ENCODE assay signal across 20 cellular contexts in the genomic region with DNA sequence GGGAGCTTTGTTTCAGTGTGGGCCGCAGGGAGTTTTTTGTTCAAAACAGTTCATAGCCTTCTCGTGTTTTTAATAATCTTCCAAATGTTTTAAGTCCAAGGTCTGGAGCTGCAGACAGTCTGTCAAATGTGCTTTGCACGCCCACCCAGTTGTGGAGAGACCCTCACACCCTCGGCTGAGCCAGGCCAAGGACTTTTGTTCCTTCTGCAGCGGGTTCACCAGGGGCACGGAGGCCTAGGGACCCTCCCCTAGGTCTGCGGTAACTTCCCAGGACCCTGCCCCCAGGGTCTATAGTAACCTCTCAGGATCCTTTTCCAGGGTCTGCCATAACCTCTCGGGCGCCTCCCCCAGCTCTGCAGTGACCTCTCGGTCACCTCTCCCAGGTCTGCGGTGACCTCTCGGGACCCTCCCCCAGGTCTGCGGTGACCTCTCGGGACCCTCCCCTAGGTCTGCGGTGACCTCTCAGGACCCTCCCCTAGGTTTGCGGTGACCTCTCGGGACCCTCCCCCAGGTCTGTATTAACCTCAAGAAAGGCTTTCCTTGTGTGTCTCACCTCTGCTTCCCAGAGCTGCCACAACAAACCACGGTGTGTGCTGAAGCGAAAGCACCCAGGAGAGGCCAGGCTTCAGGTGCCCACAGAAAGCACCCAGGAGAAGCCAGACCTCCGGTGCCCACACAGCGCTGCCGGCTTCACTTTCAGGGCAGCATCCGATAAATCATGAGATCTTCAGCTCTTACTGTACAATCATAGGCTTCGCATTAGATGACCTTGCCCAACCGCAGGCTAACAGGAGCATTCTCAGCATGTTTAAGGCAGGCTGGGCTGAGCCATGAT.
DNase-seq lines count a peak whose midpoint lies in the region; ATAC-seq, FAIRE-seq and TF ChIP-seq lines count a peak whose summit lies in the region.
"Had no signal": no experiment of that assay in that cellular context is flagged by ENCODE, and none has a peak within 500 bp of the region (broad histone marks: within the 10 kb centered on the region; RNA-seq: fewer than 3 reads in every experiment).

No MANE protein-coding gene starts in this region.

- H2AFZ ChIP-seq in DND-41 (ENCODE audit: low read depth, low read length) = no peak overlapping the region
- H2AFZ ChIP-seq: GM23248 had no signal

- H3K9ac ChIP-seq in DND-41 (ENCODE audit: low read depth, low read length) (no peak overlapping the region), kidney (ENCODE audit: low read length in 2 of 2) (no peak overlapping the region)
- H3K9ac ChIP-seq: GM23248, KMS-11 had no signal

- no peak overlapping the region for H3K4me3 ChIP-seq in DND-41 (ENCODE audit: low read depth in 1 of 2, low read length in 2 of 2)
- no peak overlapping the region for H3K4me3 ChIP-seq in kidney (ENCODE audit: low read length in 2 of 2)
- no peak overlapping the region for H3K4me3 ChIP-seq in stomach
- H3K4me3 ChIP-seq: A549, GM23248 had no signal

- DNase-seq in DND-41 (no peak), kidney (peak; percentile 39), posterior vena cava (ENCODE audit: low spot score) (peak; percentile 48), stomach (peak; percentile 9)
- DNase-seq: AML-193; CD4-positive, alpha-beta memory T cell; DMS153; DMS79; GF-D8; GM23248; HFFc6 had no signal

- no peak for FAIRE-seq in kidney (lab: Jason Lieb, UNC)
- FAIRE-seq: A549, HepG2 had no signal

- H3K4me1 ChIP-seq in DND-41 (ENCODE audit: insufficient read depth, low read length) (peaks cover 10% of the 10 kb centered on the region), kidney (ENCODE audit: control insufficient read depth in 1 of 2, insufficient read depth in 1 of 2, low read depth in 1 of 2, low read length in 2 of 2) (no peaks in the 10 kb centered on the region), stomach (no peaks in the 10 kb centered on the region)
- H3K4me1 ChIP-seq: A549 had no signal

- no peaks in the 10 kb centered on the region for H3K36me3 ChIP-seq in DND-41 (ENCODE audit: insufficient read depth, low read length)
- H3K36me3 ChIP-seq in kidney (ENCODE audit: control insufficient read depth in 1 of 2, insufficient read depth in 2 of 2, low read length in 2 of 2) = no peaks in the 10 kb centered on the region
- H3K36me3 ChIP-seq in stomach = no peaks in the 10 kb centered on the region

- no peak for TF ChIP-seq EP300 in stomach (IDR thresholded peaks at IDR 0.05)

- ATAC-seq in DND-41 (ENCODE audit: insufficient read depth, low read depth) (peak; percentile 48; the same call in 2 of the 3 replicates), GM18909 (IDR thresholded peaks at IDR 0.05; ENCODE audit: poor library complexity, unreplicated experiment) (no peak), HG02759 (IDR thresholded peaks at IDR 0.05; ENCODE audit: unreplicated experiment) (no peak), GM21423 (IDR thresholded peaks at IDR 0.05; ENCODE audit: unreplicated experiment) (no peak)
- ATAC-seq: A549, HCT116, HepG2 had no signal

- H3K79me2 ChIP-seq in DND-41 (ENCODE audit: insufficient read depth, low read length) = no peaks in the 10 kb centered on the region

- TF ChIP-seq CTCF in DND-41 (IDR thresholded peaks at IDR 0.05; ENCODE audit: borderline replicate concordance, extremely low read depth, low read length, poor library complexity, severe bottlenecking) (no peak), kidney (IDR thresholded peaks at IDR 0.05; ENCODE audit: borderline replicate concordance, extremely low read depth, insufficient read depth) (no peak), stomach (IDR thresholded peaks at IDR 0.05) (no peak)

- H3K4me2 ChIP-seq in DND-41 (ENCODE audit: insufficient read depth, low read length) = peak overlapping the region; percentile 27; the same call in 1 of the 2 replicates
- H3K4me2 ChIP-seq: A549, KMS-11 had no signal

- H3K27me3 ChIP-seq in DND-41 (ENCODE audit: insufficient read depth, low read length, poor library complexity) (peaks cover 5% of the 10 kb centered on the region), stomach (peaks cover 0 to 4% (median 0%) of the 10 kb centered on the region in 3 donors)

- H3K9me3 ChIP-seq in DND-41 (ENCODE audit: insufficient read depth, low read length, severe bottlenecking) (no peaks in the 10 kb centered on the region), kidney (ENCODE audit: control insufficient read depth in 1 of 2, low read length in 2 of 2) (no peaks in the 10 kb centered on the region), stomach (no peaks in the 10 kb centered on the region)
- H3K9me3 ChIP-seq: A549 had no signal

- H4K20me1 ChIP-seq in DND-41 (ENCODE audit: insufficient read depth, low read length) = peaks cover 5% of the 10 kb centered on the region; the same call in 1 of the 2 replicates

- TF ChIP-seq POLR2A in stomach (IDR thresholded peaks at IDR 0.05) = no peak

- intact Hi-C loops in kidney (cut with DNase I) (no loop called here), posterior vena cava (cut with DNase I) (no loop called here), stomach (cut with DNase I; ENCODE audit: low total_unique reads) (no loop called here)

- WGBS in stomach, 5 donors = 79 to 89% (median 87%) methylated on average over 25 of the region's 25 CpGs

- no peak overlapping the region for H3K27ac ChIP-seq in DND-41 (ENCODE audit: low read length)
- no peak overlapping the region for H3K27ac ChIP-seq in kidney (ENCODE audit: low read depth in 2 of 2, low read length in 2 of 2)
- no peak overlapping the region for H3K27ac ChIP-seq in stomach
- H3K27ac ChIP-seq: 22Rv1, A549, C4-2B, GM23248, KMS-11 had no signal
